Comparison of ENCODE assay signal across 34 cellular contexts in genomic region chr1:18879221-18879790, GRCh38. TPM values are rescaled to one million over a fixed set of nuclear protein-coding genes. Genes with fewer than 3 reads are reported as not detected.
"Had no signal": no experiment of that assay in that cellular context is flagged by ENCODE, and none has a peak within 500 bp of the region (broad histone marks: within the 10 kb centered on the region; RNA-seq: fewer than 3 reads in every experiment).

No MANE protein-coding gene starts in this region.

- H3K9me3 ChIP-seq: left ventricle myocardium inferior, ovary, right atrium auricular region, stomach, testis, thyroid gland, transverse colon, upper lobe of left lung, vagina had no signal

- H3K27ac Mint-ChIP-seq: immature natural killer cell; mesothelial cell of epicardium; natural killer cell; nephron progenitor cell; progenitor cell of endocrine pancreas; stimulated activated memory B cell treated with anti-CD40 and anti-IgM and Interleukin-4, amounts not matched to agents 10 μg/mL and 1 μg/mL and 100 μg/mL, for 72 hours had no signal

- H3K27ac ChIP-seq: left ventricle myocardium inferior, neural progenitor cell, ovary, right atrium auricular region, stomach, testis, thyroid gland, transverse colon, upper lobe of left lung, vagina had no signal

- ATAC-seq: natural killer cell; stimulated activated memory B cell treated with anti-CD40 and anti-IgM and Interleukin-4, amounts not matched to agents 10 μg/mL and 1 μg/mL and 100 μg/mL, for 72 hours; stimulated activated naive CD8-positive, alpha-beta T cell treated with anti-CD3 and anti-CD28 coated beads, Interleukin-15, Interleukin-2, amounts not matched to agents 100 U/mL and 50 U/mL, for 24 hours had no signal

- H3K27me3 ChIP-seq: neural progenitor cell, ovary, right atrium auricular region, stomach, testis, thyroid gland, transverse colon, upper lobe of left lung, vagina had no signal

- H3K36me3 ChIP-seq: neural progenitor cell, ovary, thyroid gland, transverse colon had no signal

- H3K27me3 Mint-ChIP-seq: naive B cell; progenitor cell of endocrine pancreas; stimulated activated memory B cell treated with anti-CD40 and anti-IgM and Interleukin-4, amounts not matched to agents 10 μg/mL and 1 μg/mL and 100 μg/mL, for 72 hours had no signal

- H3K4me3 ChIP-seq: left ventricle myocardium inferior, lung, neural progenitor cell, ovary, right atrium auricular region, smooth muscle cell, stomach, testis, thyroid gland, transverse colon, upper lobe of left lung, vagina had no signal

- H3K4me3 Mint-ChIP-seq: immature natural killer cell; mesothelial cell of epicardium; naive B cell; natural killer cell; nephron progenitor cell; neural progenitor cell; stimulated activated memory B cell treated with anti-CD40 and anti-IgM and Interleukin-4, amounts not matched to agents 10 μg/mL and 1 μg/mL and 100 μg/mL, for 72 hours had no signal

- H3K4me2 ChIP-seq: neural progenitor cell, smooth muscle cell had no signal

- FAIRE-seq: islet of Langerhans had no signal

- H2AFZ ChIP-seq: neural progenitor cell had no signal

- H3K4me1 ChIP-seq: right atrium auricular region had no signal

- H3K9me3 Mint-ChIP-seq: immature natural killer cell; mesothelial cell of epicardium; naive B cell; natural killer cell; nephron progenitor cell; neural progenitor cell; stimulated activated memory B cell treated with anti-CD40 and anti-IgM and Interleukin-4, amounts not matched to agents 10 μg/mL and 1 μg/mL and 100 μg/mL, for 72 hours had no signal

- H3K36me3 Mint-ChIP-seq: naive B cell, natural killer cell, neural progenitor cell had no signal

- H3K4me1 Mint-ChIP-seq: immature natural killer cell, mesothelial cell of epicardium, natural killer cell, neural progenitor cell had no signal

- H3K9ac ChIP-seq: neural progenitor cell had no signal

- DNase-seq: hippocampal formation; immature natural killer cell; left ventricle myocardium inferior; mesendoderm; naive B cell; natural killer cell; ovary; stimulated activated CD4-positive, alpha-beta T cell treated with anti-CD3 and anti-CD28 coated beads, Interleukin-1b, Interleukin-23, amount 100 ng/mL, for 48 hours; stimulated activated CD4-positive, alpha-beta T cell treated with anti-CD3 and anti-CD28 coated beads, Interleukin-2, amount 100 ng/mL, for 48 hours; stimulated activated CD4-positive, alpha-beta T cell treated with anti-CD3 and anti-CD28 coated beads, Interleukin-4, amount 100 ng/mL, for 4 hours; stimulated activated CD8-positive, alpha-beta memory T cell treated with anti-CD3 and anti-CD28 coated beads, Interleukin-4, amount 100 ng/mL, for 48 hours; stimulated activated naive CD8-positive, alpha-beta T cell treated with anti-CD3 and anti-CD28 coated beads, Interleukin-15, Interleukin-2, amounts not matched to agents 100 U/mL and 50 U/mL, for 24 hours; stomach; testis; transverse colon; upper lobe of left lung had no signal

RNA-seq across cellular contexts. Expression of gene TAS1R2, which starts 19.8 kb away (rescaled TPM):
- total RNA-seq: kidney epithelial cell, left ventricle myocardium inferior, lung, mesothelial cell of epicardium, mononuclear cell, natural killer cell, omental fat pad, ovary, progenitor cell of endocrine pancreas, pulmonary artery endothelial cell, renal cortical epithelial cell, right atrium auricular region, skeletal muscle tissue, smooth muscle cell, thyroid gland, transverse colon, upper lobe of left lung, urinary bladder had no signal
- polyA plus RNA-seq: immature natural killer cell, lung, ovary, smooth muscle cell, stomach, urinary bladder had no signal
